Comparison of ENCODE assay signal across 21 cellular contexts in genomic region chr2:7722212-7722910, GRCh38.
DNase-seq lines count a peak whose midpoint lies in the region; ATAC-seq, FAIRE-seq and TF ChIP-seq lines count a peak whose summit lies in the region.
"Had no signal": no experiment of that assay in that cellular context is flagged by ENCODE, and none has a peak within 500 bp of the region (broad histone marks: within the 10 kb centered on the region; RNA-seq: fewer than 3 reads in every experiment).

No MANE protein-coding gene starts in this region.

- H3K9me3 ChIP-seq in CD4-positive, alpha-beta memory T cell (ENCODE audit: control insufficient read depth in 1 of 2, low read length in 2 of 2), result no peaks in the 10 kb centered on the region
- no peaks in the 10 kb centered on the region for H3K9me3 ChIP-seq in smooth muscle cell (replicated peaks; ENCODE audit: low read depth)
- H3K9me3 ChIP-seq: gastrocnemius medialis, mucosa of descending colon, SJSA1, vagina had no signal

- DNase-seq in CD4-positive, alpha-beta memory T cell, result no peak
- no peak for DNase-seq in T-helper 2 cell treated with Interferon-gamma antibody and Interleukin-4, amounts not matched to agents 5 μg/mL and 100 μg/mL, for 36 hours (ENCODE audit: low spot score)
- DNase-seq in smooth muscle cell (lab: John Stamatoyannopoulos, UW; ENCODE audit: unreplicated experiment) (no peak), coronary artery (ENCODE audit: low spot score) (no peak), urothelium cell line (ENCODE audit: low spot score) (no peak)
- DNase-seq: activated CD4-positive, alpha-beta T cell treated with anti-CD3 and anti-CD28 coated beads for 1 hour; activated naive CD8-positive, alpha-beta T cell treated with anti-CD3 and anti-CD28 coated beads, Interleukin-2, amount 10 ng/mL, durations not matched to agents 7 days and 5 days; CD4-positive, alpha-beta T cell; erythroblast; gastrocnemius medialis; Kasumi-1; mucosa of descending colon; NCI-H2171; nucleus accumbens; right cardiac atrium had no signal

- H3K4me1 Mint-ChIP-seq in CD4-positive, alpha-beta memory T cell, result peaks cover 22 to 56% (median 47%) of the 10 kb centered on the region in 4 donors
- peaks cover 40% of the 10 kb centered on the region for H3K4me1 Mint-ChIP-seq in T-helper 2 cell treated with Interferon-gamma antibody and Interleukin-4, amounts not matched to agents 5 μg/mL and 100 μg/mL, for 36 hours (ENCODE audit: low read depth)

- 95% methylated on average over 13 of the region's 13 CpGs for WGBS in smooth muscle cell (ENCODE audit: low lambda C conversion rate)

- POLR2A ChIA-PET in CD4-positive, alpha-beta memory T cell (lab: Charles Lee; ENCODE audit: partially characterized antibody), result no interaction called here

- H3K27me3 Mint-ChIP-seq in CD4-positive, alpha-beta memory T cell, result no peaks in the 10 kb centered on the region
- H3K27me3 Mint-ChIP-seq in T-helper 2 cell treated with Interferon-gamma antibody and Interleukin-4, amounts not matched to agents 5 μg/mL and 100 μg/mL, for 36 hours (ENCODE audit: low read depth), result no peaks in the 10 kb centered on the region
- H3K27me3 Mint-ChIP-seq: CD4-positive, alpha-beta T cell; dendritic cell treated with granulocyte-macrophage colony-stimulating factor and Interleukin-4, amounts not matched to agents 40 ng/mL and 50 ng/mL, for 4 days had no signal

- intact Hi-C loops in CD4-positive, alpha-beta memory T cell (cut with micrococcal nuclease), result no loop called here

- H3K36me3 Mint-ChIP-seq in CD4-positive, alpha-beta memory T cell, result no peaks in the 10 kb centered on the region
- peaks cover 24% of the 10 kb centered on the region for H3K36me3 Mint-ChIP-seq in T-helper 2 cell treated with Interferon-gamma antibody and Interleukin-4, amounts not matched to agents 5 μg/mL and 100 μg/mL, for 36 hours (ENCODE audit: low read depth)

- H3K4me3 ChIP-seq in CD4-positive, alpha-beta memory T cell (ENCODE audit: low read length in 2 of 2), result no peak overlapping the region
- H3K4me3 ChIP-seq in smooth muscle cell (no peak overlapping the region), coronary artery (no peak overlapping the region)
- H3K4me3 ChIP-seq: gastrocnemius medialis, mucosa of descending colon, SJSA1, vagina had no signal

- peaks cover 7% of the 10 kb centered on the region for H3F3A ChIP-seq in smooth muscle cell (ENCODE audit: low read depth)

- peak overlapping the region in 5 of 7 donors; percentile 47 to 97 (median 70) for H3K27ac Mint-ChIP-seq in CD4-positive, alpha-beta memory T cell
- H3K27ac Mint-ChIP-seq in T-helper 2 cell treated with Interferon-gamma antibody and Interleukin-4, amounts not matched to agents 5 μg/mL and 100 μg/mL, for 36 hours, result peak overlapping the region; percentile 5
- H3K27ac Mint-ChIP-seq: activated naive CD8-positive, alpha-beta T cell treated with anti-CD3 and anti-CD28 coated beads, Interleukin-2, amount 10 ng/mL, durations not matched to agents 7 days and 5 days; CD4-positive, alpha-beta T cell; dendritic cell treated with granulocyte-macrophage colony-stimulating factor and Interleukin-4, amounts not matched to agents 40 ng/mL and 50 ng/mL, for 4 days had no signal

- no peaks in the 10 kb centered on the region for H3K27me3 ChIP-seq in CD4-positive, alpha-beta memory T cell (ENCODE audit: insufficient read depth, low read length)
- H3K27me3 ChIP-seq in smooth muscle cell (ENCODE audit: low read depth), result no peaks in the 10 kb centered on the region
- H3K27me3 ChIP-seq: gastrocnemius medialis, SJSA1, vagina had no signal

- CTCF ChIA-PET in CD4-positive, alpha-beta memory T cell (lab: Charles Lee; ENCODE audit: partially characterized antibody), result interaction anchor here (1.1 to 5.8 kb wide), 2 partner anchors 560 to 958 kb away, joined by 3 to 40 read pairs; partner anchors contain the start of gene ID2

- no peak for FAIRE-seq in urothelium cell line (lab: Jason Lieb, UNC)

- H3K4me3 Mint-ChIP-seq in CD4-positive, alpha-beta memory T cell, result peak overlapping the region in 6 of 8 donors; percentile 10 to 70 (median 42)
- no peak overlapping the region for H3K4me3 Mint-ChIP-seq in T-helper 2 cell treated with Interferon-gamma antibody and Interleukin-4, amounts not matched to agents 5 μg/mL and 100 μg/mL, for 36 hours
- H3K4me3 Mint-ChIP-seq: activated naive CD8-positive, alpha-beta T cell treated with anti-CD3 and anti-CD28 coated beads, Interleukin-2, amount 10 ng/mL, durations not matched to agents 7 days and 5 days; CD4-positive, alpha-beta T cell; dendritic cell treated with granulocyte-macrophage colony-stimulating factor and Interleukin-4, amounts not matched to agents 40 ng/mL and 50 ng/mL, for 4 days had no signal

- H3K4me2 ChIP-seq in smooth muscle cell, result no peak overlapping the region

- peak; percentile 72 for ATAC-seq in GM19035 (IDR thresholded peaks at IDR 0.05; ENCODE audit: unreplicated experiment)
- ATAC-seq in HG02938 (IDR thresholded peaks at IDR 0.05; ENCODE audit: unreplicated experiment), result peak; percentile 67
- ATAC-seq in GM21360 (IDR thresholded peaks at IDR 0.05; ENCODE audit: unreplicated experiment), result no peak
- ATAC-seq: gastrocnemius medialis, mucosa of descending colon, right cardiac atrium had no signal

- no peak overlapping the region for H2AFZ ChIP-seq in smooth muscle cell (ENCODE audit: low read depth)

- no peaks in the 10 kb centered on the region for H3K9me3 Mint-ChIP-seq in CD4-positive, alpha-beta memory T cell
- H3K9me3 Mint-ChIP-seq in T-helper 2 cell treated with Interferon-gamma antibody and Interleukin-4, amounts not matched to agents 5 μg/mL and 100 μg/mL, for 36 hours, result peaks cover 10% of the 10 kb centered on the region
- H3K9me3 Mint-ChIP-seq: CD4-positive, alpha-beta T cell; dendritic cell treated with granulocyte-macrophage colony-stimulating factor and Interleukin-4, amounts not matched to agents 40 ng/mL and 50 ng/mL, for 4 days had no signal

- H3K36me3 ChIP-seq in CD4-positive, alpha-beta memory T cell (ENCODE audit: insufficient read depth, low read length), result no peaks in the 10 kb centered on the region
- no peaks in the 10 kb centered on the region for H3K36me3 ChIP-seq in smooth muscle cell (ENCODE audit: low read depth)
- H3K36me3 ChIP-seq: gastrocnemius medialis, SJSA1, vagina had no signal

- H4K20me1 ChIP-seq in smooth muscle cell (ENCODE audit: low read depth), result no peaks in the 10 kb centered on the region

- H3K79me2 ChIP-seq in smooth muscle cell (ENCODE audit: low read depth), result no peaks in the 10 kb centered on the region

- TF ChIP-seq CTCF in smooth muscle cell (IDR thresholded peaks at IDR 0.05; ENCODE audit: borderline replicate concordance, insufficient read depth, poor library complexity, severe bottlenecking) (no peak), coronary artery (IDR thresholded peaks at IDR 0.05) (no peak)

- peaks cover 18% of the 10 kb centered on the region for H3K4me1 ChIP-seq in CD4-positive, alpha-beta memory T cell (ENCODE audit: insufficient read depth, low read length)
- peaks cover 28% of the 10 kb centered on the region for H3K4me1 ChIP-seq in smooth muscle cell (ENCODE audit: low read depth)
- H3K4me1 ChIP-seq: gastrocnemius medialis, SJSA1, vagina had no signal

- H3K27ac ChIP-seq in CD4-positive, alpha-beta memory T cell (ENCODE audit: low read depth, low read length), result no peak overlapping the region
- H3K27ac ChIP-seq in smooth muscle cell (ENCODE audit: low read depth) (no peak overlapping the region), coronary artery (no peak overlapping the region)
- H3K27ac ChIP-seq: gastrocnemius medialis, SJSA1, vagina had no signal

- no peak overlapping the region for H3K9ac ChIP-seq in smooth muscle cell (ENCODE audit: low read depth)
